Comparison of ENCODE assay signal across 1 cellular context in genomic region chr17:80454557-80455327, GRCh38.
TF ChIP-seq lines count a peak whose summit lies in the region.

No MANE protein-coding gene starts in this region.

TF ChIP-seq in K562, 482 proteins besides CTCF, POLR2A, EP300 and RAD21 (continued from another document and continues in another):
- peak in 1 of 2 experiments; percentile 93; a peak in 2 of 4 replicates for TF ChIP-seq ZNF639 (CRISPR knock-in tag; conservative IDR thresholded peaks at IDR 0.05 in 1 of 2, IDR thresholded peaks at IDR 0.05 in 1 of 2)
- TF ChIP-seq RB1 (IDR thresholded peaks at IDR 0.05; ENCODE audit: low read depth): peak; percentile 80
- peak; percentile 87; the same call in 1 of the 2 replicates for TF ChIP-seq CTBP1 (IDR thresholded peaks at IDR 0.05; ENCODE audit: borderline replicate concordance)
- peak; percentile 76 for TF ChIP-seq GTF2F1 (IDR thresholded peaks at IDR 0.05; ENCODE audit: low read depth, low read length)
- TF ChIP-seq TBP (optimal IDR thresholded peaks at IDR 0.05; ENCODE audit: low read depth, low read length): peak; percentile 88
- no peak for TF ChIP-seq USF1 (CRISPR knock-in tag; IDR thresholded peaks at IDR 0.05)
- TF ChIP-seq DDX20 (tag; IDR thresholded peaks at IDR 0.05; ENCODE audit: low read depth): no peak
- no peak for TF ChIP-seq ZNF12 (CRISPR knock-in tag; IDR thresholded peaks at IDR 0.05)
- peak in 2 of 3 experiments; percentile 65 to 93; a peak in 3 of 6 replicates for TF ChIP-seq ZBTB11 (CRISPR knock-in tag; IDR thresholded peaks at IDR 0.05)
- peak; percentile 81 for TF ChIP-seq ETV1 (tag; conservative IDR thresholded peaks at IDR 0.05; ENCODE audit: low read depth)
- peak; percentile 94 for TF ChIP-seq ZNF395 (CRISPR knock-in tag; IDR thresholded peaks at IDR 0.05)
- peak; percentile 90 for TF ChIP-seq ETV5 (CRISPR knock-in tag; IDR thresholded peaks at IDR 0.05; ENCODE audit: low read depth)
- TF ChIP-seq HMGXB4 (CRISPR knock-in tag; IDR thresholded peaks at IDR 0.05): 0 out of 2 replicates have a peak, but pooled peaks have one; percentile 67
- peak; percentile 24 for TF ChIP-seq HNRNPK (IDR thresholded peaks at IDR 0.05; ENCODE audit: low read depth, low read length, poor library complexity, severe bottlenecking)
- TF ChIP-seq HNRNPL (IDR thresholded peaks at IDR 0.05; ENCODE audit: low read depth, low read length): 0 out of 2 replicates have a peak, but pooled peaks have one; percentile 68
- TF ChIP-seq DMBX1 (CRISPR knock-in tag; IDR thresholded peaks at IDR 0.05; ENCODE audit: borderline replicate concordance): 0 out of 2 replicates have a peak, but pooled peaks have one; percentile 53
- TF ChIP-seq EP400 (IDR thresholded peaks at IDR 0.05): peak; percentile 94
- TF ChIP-seq POLR2AphosphoS5 (IDR thresholded peaks at IDR 0.05; ENCODE audit: control insufficient read depth, insufficient read depth, low read depth, low read length): peak; percentile 79
- peak in 1 of 2 experiments; percentile 63; a peak in 1 of 3 replicates for TF ChIP-seq CBX3 (IDR thresholded peaks at IDR 0.05; ENCODE audit: borderline replicate concordance in 1 of 2, low read length in 2 of 2)
- TF ChIP-seq ZBTB40 (IDR thresholded peaks at IDR 0.05): peak; percentile 92
- no peak for TF ChIP-seq ZBTB40 (CRISPR knock-in tag; IDR thresholded peaks at IDR 0.05)
- TF ChIP-seq MAX (CRISPR knock-in tag; IDR thresholded peaks at IDR 0.05): peak; percentile 87
- peak; percentile 21; the same call in 1 of the 2 replicates for TF ChIP-seq NFIC (IDR thresholded peaks at IDR 0.05)
- 0 out of 2 replicates have a peak, but pooled peaks have one; percentile 53 for TF ChIP-seq ZNF140 (CRISPR knock-in tag; IDR thresholded peaks at IDR 0.05)
- TF ChIP-seq ZNF695 (CRISPR knock-in tag; IDR thresholded peaks at IDR 0.05): no peak
- TF ChIP-seq TCF3 (CRISPR knock-in tag; IDR thresholded peaks at IDR 0.05): no peak
- TF ChIP-seq NBN (IDR thresholded peaks at IDR 0.05; ENCODE audit: low read depth): peak; percentile 87
- no peak for TF ChIP-seq DLX4 (CRISPR knock-in tag; IDR thresholded peaks at IDR 0.05)
- no peak for TF ChIP-seq ZNF583 (CRISPR knock-in tag; IDR thresholded peaks at IDR 0.05)
- no peak for TF ChIP-seq ZNF445 (CRISPR knock-in tag; IDR thresholded peaks at IDR 0.05; ENCODE audit: low read depth)
- peak; percentile 71; the same call in 1 of the 2 replicates for TF ChIP-seq FOXP1 (CRISPR knock-in tag; IDR thresholded peaks at IDR 0.05)
- TF ChIP-seq HDAC1 (IDR thresholded peaks at IDR 0.05): peak in 1 of 2 experiments; percentile 78; a peak in 2 of 4 replicates
- TF ChIP-seq ZBTB17 (CRISPR knock-in tag; IDR thresholded peaks at IDR 0.05): no peak
- TF ChIP-seq ZBTB9 (CRISPR knock-in tag; IDR thresholded peaks at IDR 0.05): 0 out of 2 replicates have a peak, but pooled peaks have one; percentile 45
- TF ChIP-seq RNF219 (CRISPR knock-in tag; IDR thresholded peaks at IDR 0.05): no peak
- TF ChIP-seq CBFA2T2 (conservative IDR thresholded peaks at IDR 0.05): no peak
